ENCODE assay signal across 21 cellular contexts in genomic region chr14:103961928-103962578, GRCh38. TPM values are rescaled to one million over a fixed set of nuclear protein-coding genes. Genes with fewer than 3 reads are reported as not detected.
DNase-seq lines count a peak whose midpoint lies in the region; ATAC-seq, FAIRE-seq and TF ChIP-seq lines count a peak whose summit lies in the region.
"Had no signal": no experiment of that assay in that cellular context is flagged by ENCODE, and none has a peak within 500 bp of the region (broad histone marks: within the 10 kb centered on the region; RNA-seq: fewer than 3 reads in every experiment).

No MANE protein-coding gene starts in this region.

- H3K36me3 Mint-ChIP-seq in MCF 10A (ENCODE audit: insufficient read depth, unreplicated experiment) = no peaks in the 10 kb centered on the region
- H3K36me3 Mint-ChIP-seq: CD4-positive, CD25-positive, alpha-beta regulatory T cell had no signal

- H3K27me3 ChIP-seq in mammary epithelial cell (ENCODE audit: insufficient read depth, low read length) = no peaks in the 10 kb centered on the region
- H3K27me3 ChIP-seq in K562 (ENCODE audit: control insufficient read depth in 2 of 2, insufficient read depth in 2 of 2, low read length in 2 of 2) = no peaks in the 10 kb centered on the region
- no peaks in the 10 kb centered on the region for H3K27me3 ChIP-seq in parathyroid adenoma (ENCODE audit: control insufficient read depth, insufficient read depth, low read length)
- H3K27me3 ChIP-seq: BLaER1 treated with 17β-estradiol and CSF1 and Interleukin-3, amounts not matched to agents 10 nM and 100 nM had no signal

- H3K27me3 Mint-ChIP-seq in MCF 10A (ENCODE audit: insufficient read depth, unreplicated experiment) = no peaks in the 10 kb centered on the region

- H3K4me1 ChIP-seq in mammary epithelial cell (ENCODE audit: insufficient read depth, low read length) (no peaks in the 10 kb centered on the region), K562 (replicated peaks in 1 of 2; ENCODE audit: control insufficient read depth in 2 of 2, insufficient read depth in 2 of 2, low read length in 2 of 2) (no peaks in the 10 kb centered on the region; a peak in 1 of 5 replicates), parathyroid adenoma (no peaks in the 10 kb centered on the region)
- H3K4me1 ChIP-seq: BLaER1 treated with 17β-estradiol and CSF1 and Interleukin-3, amounts not matched to agents 10 nM and 100 nM had no signal

- H3K4me3 ChIP-seq in mammary epithelial cell (replicated peaks in 1 of 3; ENCODE audit: insufficient read depth in 1 of 3, low read depth in 2 of 3, low read length in 3 of 3) (no peak overlapping the region), K562 (no peak overlapping the region), parathyroid adenoma (ENCODE audit: low read depth, low read length) (peak overlapping the region; percentile 11)
- H3K4me3 ChIP-seq: BLaER1 treated with 17β-estradiol and CSF1 and Interleukin-3, amounts not matched to agents 10 nM and 100 nM; GM12878 had no signal

- H3K9me3 ChIP-seq in mammary epithelial cell (replicated peaks; ENCODE audit: insufficient read depth, low read length) = no peaks in the 10 kb centered on the region
- no peaks in the 10 kb centered on the region for H3K9me3 ChIP-seq in K562 (replicated peaks; ENCODE audit: control insufficient read depth, insufficient read depth, low read depth, low read length)
- no peaks in the 10 kb centered on the region for H3K9me3 ChIP-seq in parathyroid adenoma (ENCODE audit: control insufficient read depth, low read length)
- H3K9me3 ChIP-seq: BLaER1 treated with 17β-estradiol and CSF1 and Interleukin-3, amounts not matched to agents 10 nM and 100 nM had no signal

- DNase-seq in MCF 10A (ENCODE audit: unreplicated experiment) (peak; percentile 5), mammary epithelial cell (no peak), K562 (ENCODE audit: extremely low read depth in 1 of 4, low spot score in 3 of 4) (no peak)
- DNase-seq: 8988T; ACHN; CD4-positive, CD25-positive, alpha-beta regulatory T cell; DMS79; HCEC 1CT; HFFc6; KBM-7 had no signal

- in situ Hi-C loops in mammary epithelial cell (cut with MboI; ENCODE audit: low sequenced_read_pairs in 2 of 2) = no loop called here
- in situ Hi-C loops in K562 (cut with MboI) = no loop called here

- intact Hi-C loops in MCF 10A (cut with micrococcal nuclease) = no loop called here
- intact Hi-C loops in mammary epithelial cell (cut with micrococcal nuclease) = no loop called here
- intact Hi-C loops in K562 (cut with micrococcal nuclease) = no loop called here

- no peak for TF ChIP-seq RAD21 in K562 (CRISPR knock-in tag; conservative IDR thresholded peaks at IDR 0.05 in 1 of 2, IDR thresholded peaks at IDR 0.05 in 1 of 2)

- TF ChIP-seq CTCF in MCF 10A (IDR thresholded peaks at IDR 0.05; ENCODE audit: unreplicated experiment) = no peak
- TF ChIP-seq CTCF in mammary epithelial cell (conservative IDR thresholded peaks at IDR 0.05 in 1 of 2, IDR thresholded peaks at IDR 0.05 in 1 of 2; ENCODE audit: extremely low read depth in 1 of 2, insufficient read depth in 1 of 2, low read depth in 1 of 2, low read length in 2 of 2) = no peak
- no peak for TF ChIP-seq CTCF in K562 (IDR thresholded peaks at IDR 0.05 in 2 of 3, conservative IDR thresholded peaks at IDR 0.05 in 1 of 3; ENCODE audit: insufficient read depth in 2 of 3, low read depth in 1 of 3, low read length in 3 of 3)
- TF ChIP-seq CTCF in parathyroid adenoma (IDR thresholded peaks at IDR 0.05) = no peak

- H3K9ac ChIP-seq in mammary epithelial cell (ENCODE audit: insufficient read depth, low read length) (no peak overlapping the region), K562 (ENCODE audit: insufficient read depth in 1 of 2, low read depth in 2 of 2, low read length in 2 of 2) (no peak overlapping the region), parathyroid adenoma (no peak overlapping the region)
- H3K9ac ChIP-seq: BLaER1 treated with 17β-estradiol and CSF1 and Interleukin-3, amounts not matched to agents 10 nM and 100 nM had no signal

- H3K4me2 ChIP-seq in mammary epithelial cell (ENCODE audit: insufficient read depth, low read depth, low read length) = no peak overlapping the region
- no peak overlapping the region for H3K4me2 ChIP-seq in K562 (ENCODE audit: insufficient read depth, low read length)
- peak overlapping the region; percentile 25 for H3K4me2 ChIP-seq in parathyroid adenoma (ENCODE audit: low read length)
- H3K4me2 ChIP-seq: BLaER1 treated with 17β-estradiol and CSF1 and Interleukin-3, amounts not matched to agents 10 nM and 100 nM had no signal

- POLR2A ChIA-PET in MCF 10A (lab: Yijun Ruan, JAX) (interaction anchor here (0.5 to 1.0 kb wide), 2 partner anchors 30 to 52 kb away, joined by 3 read pairs; no protein-coding TSS in a partner anchor), K562 (lab: Yijun Ruan, JAX) (interaction anchor here (1.0 kb wide), 1 partner anchor 11 kb away, joined by 3 read pairs; no protein-coding TSS in a partner anchor)

- no peak for TF ChIP-seq POLR2A in K562 (conservative IDR thresholded peaks at IDR 0.05)

- H3K79me2 ChIP-seq in mammary epithelial cell (ENCODE audit: insufficient read depth, low read length) (no peaks in the 10 kb centered on the region), K562 (ENCODE audit: control insufficient read depth, insufficient read depth, low read length) (no peaks in the 10 kb centered on the region), parathyroid adenoma (no peaks in the 10 kb centered on the region)

- peaks cover 8% of the 10 kb centered on the region for H3K4me1 Mint-ChIP-seq in MCF 10A (ENCODE audit: insufficient read depth, unreplicated experiment)
- H3K4me1 Mint-ChIP-seq: CD4-positive, CD25-positive, alpha-beta regulatory T cell had no signal

- no peak overlapping the region for H3K4me3 Mint-ChIP-seq in MCF 10A (ENCODE audit: unreplicated experiment)
- H3K4me3 Mint-ChIP-seq: CD4-positive, CD25-positive, alpha-beta regulatory T cell; HFFc6 had no signal

- H3K9me3 Mint-ChIP-seq in MCF 10A (ENCODE audit: unreplicated experiment) = no peaks in the 10 kb centered on the region
- H3K9me3 Mint-ChIP-seq: CD4-positive, CD25-positive, alpha-beta regulatory T cell; HFFc6 had no signal

- no peak overlapping the region for H2AFZ ChIP-seq in mammary epithelial cell (ENCODE audit: low read depth, low read length)
- no peak overlapping the region for H2AFZ ChIP-seq in K562 (ENCODE audit: low read depth, low read length)
- H2AFZ ChIP-seq in parathyroid adenoma = no peak overlapping the region

- TF ChIP-seq EP300 in K562 (IDR thresholded peaks at IDR 0.05; ENCODE audit: low read length) = no peak

- no peak for FAIRE-seq in K562 (lab: Jason Lieb, UNC)
- FAIRE-seq: GM12878, GM18507, GM19239 had no signal

- CTCF ChIA-PET in MCF 10A (lab: Yijun Ruan, JAX) = interaction anchor here (0.6 to 0.8 kb wide), 3 partner anchors 16 to 50 kb away, joined by 3 to 6 read pairs (median 4); no protein-coding TSS in a partner anchor
- CTCF ChIA-PET in mammary epithelial cell (lab: Charles Lee; ENCODE audit: low non-redundant PET) = no interaction called here
- CTCF ChIA-PET in K562 (lab: Yijun Ruan, JAX; ENCODE audit: low intra/inter-chr PET ratio) = no interaction called here

- no TSS peak for BruUV-seq in MCF 10A (replicated peaks; lab: Mats Ljungman, UMichigan)
- BruUV-seq in mammary epithelial cell (replicated peaks; lab: Mats Ljungman, UMichigan) = no TSS peak
- no TSS peak for BruUV-seq in K562 (replicated peaks; lab: Mats Ljungman, UMichigan)

- H3K27ac Mint-ChIP-seq in MCF 10A (ENCODE audit: low read depth, unreplicated experiment) = no peak overlapping the region
- H3K27ac Mint-ChIP-seq: CD4-positive, CD25-positive, alpha-beta regulatory T cell; HFFc6 had no signal

- dilution Hi-C loops in mammary epithelial cell (cut with HindIII; ENCODE audit: low sequenced_read_pairs) = no loop called here

- H3K27ac ChIP-seq in mammary epithelial cell (ENCODE audit: insufficient read depth, low read depth, low read length) (no peak overlapping the region), K562 (ENCODE audit: extremely low read depth, low read depth, low read length) (no peak overlapping the region), parathyroid adenoma (no peak overlapping the region)
- H3K27ac ChIP-seq: BLaER1 treated with 17β-estradiol and CSF1 and Interleukin-3, amounts not matched to agents 10 nM and 100 nM had no signal

- H3K36me3 ChIP-seq in mammary epithelial cell (ENCODE audit: insufficient read depth, low read length) = no peaks in the 10 kb centered on the region
- H3K36me3 ChIP-seq in K562 (ENCODE audit: control insufficient read depth, insufficient read depth, low read length) = no peaks in the 10 kb centered on the region
- no peaks in the 10 kb centered on the region for H3K36me3 ChIP-seq in parathyroid adenoma (ENCODE audit: control insufficient read depth, insufficient read depth, low read length)
- H3K36me3 ChIP-seq: BLaER1 treated with 17β-estradiol and CSF1 and Interleukin-3, amounts not matched to agents 10 nM and 100 nM had no signal

- 91% methylated on average over 5 of the region's 5 CpGs for WGBS in mammary epithelial cell (ENCODE audit: low coverage, missing lambda C conversion rate)
- 17% methylated on average over 4 of the region's 5 CpGs for WGBS in K562 (ENCODE audit: insufficient coverage, low coverage, missing lambda C conversion rate)

- no peaks in the 10 kb centered on the region for H3K9me1 ChIP-seq in K562 (ENCODE audit: control insufficient read depth, insufficient read depth, low read length)

- ATAC-seq in K562 (no peak), GM18519 (IDR thresholded peaks at IDR 0.05; ENCODE audit: low FRiP score, unreplicated experiment) (no peak), GM18870 (IDR thresholded peaks at IDR 0.05; ENCODE audit: unreplicated experiment) (no peak)
- ATAC-seq in activated CD4-positive, CD25-positive, alpha-beta regulatory T cell treated with anti-CD3 and anti-CD28 coated beads, Interleukin-2, amount 50 U/mL, for 24 hours = no peak
- ATAC-seq: GM12878 had no signal

- H4K20me1 ChIP-seq in mammary epithelial cell (ENCODE audit: insufficient read depth, low read length) (no peaks in the 10 kb centered on the region), K562 (replicated peaks; ENCODE audit: control insufficient read depth, insufficient read depth, low read length) (no peaks in the 10 kb centered on the region)
- H4K20me1 ChIP-seq: BLaER1 treated with 17β-estradiol and CSF1 and Interleukin-3, amounts not matched to agents 10 nM and 100 nM had no signal

RNA-seq across cellular contexts. Expression of gene RD3L, which starts 19.7 kb away (rescaled TPM):
- total RNA-seq in MCF 10A (2022) = not detected in 2 replicates
- total RNA-seq in mammary epithelial cell = not detected
- not detected for polyA plus RNA-seq in mammary epithelial cell
- polyA minus RNA-seq in mammary epithelial cell = not detected
- not detected in 2 replicates for total RNA-seq in K562 (2011; cell fraction: chromatin; rRNA removed; ENCODE audit: low replicate concordance)
- total RNA-seq in K562 (2011; cell fraction: nucleolus; rRNA removed) = not detected in 2 replicates
- total RNA-seq in K562 (2011; cell fraction: nucleoplasm; rRNA removed) = not detected in 2 replicates
- total RNA-seq in K562 (2014; rRNA removed) = 0.14 TPM in 1 of 2 replicates, not detected in the other
- total RNA-seq in K562 (2014; rRNA removed; fragmentation: Illumina TruSeq; extraction: Trizol) = not detected in 2 replicates
- total RNA-seq in K562 (2015; rRNA removed; fragmentation: Illumina TruSeq; extraction: Trizol) = not detected in 2 replicates
- total RNA-seq in K562 (2021) = not detected in 2 replicates
- not detected in 2 replicates for polyA plus RNA-seq in K562 (2011; rRNA removed)
- polyA plus RNA-seq in K562 (2011; cell fraction: cytosol; rRNA removed) = not detected in 2 replicates
- not detected in 2 replicates for polyA plus RNA-seq in K562 (2011; cell fraction: nucleus; rRNA removed)
- polyA plus RNA-seq in K562 (2012) = not detected in 2 replicates
- not detected in 2 replicates for polyA plus RNA-seq in K562 (2014; fragmentation: Illumina TruSeq; extraction: Trizol)
- not detected for polyA plus RNA-seq in K562 (2014; fragmentation: Nextera tagmentation; extraction: Ambion mirVana)
- polyA plus RNA-seq in K562 (2014; rRNA removed) = not detected in 2 replicates
- not detected in 2 replicates for polyA minus RNA-seq in K562 (2011; rRNA and poly(A)+ RNA removed)
- not detected in 2 replicates for polyA minus RNA-seq in K562 (2011; cell fraction: cytosol; rRNA and poly(A)+ RNA removed)
- not detected in 2 replicates for polyA minus RNA-seq in K562 (2011; cell fraction: nucleus; rRNA and poly(A)+ RNA removed)
- total RNA-seq: CD4-positive, CD25-positive, alpha-beta regulatory T cell; G401; GM12878; H4; HFFc6; HT1080 had no signal
- polyA plus RNA-seq: CD4-positive, CD25-positive, alpha-beta regulatory T cell; GM12878 had no signal

RNA-seq across cellular contexts. Expression of gene TDRD9, which starts 33.8 kb away (rescaled TPM):
- total RNA-seq in MCF 10A (2022) (0.40 and 0.91 TPM in 2 replicates), mammary epithelial cell (1 to 10 TPM; 3.5 to 7.3 TPM), K562 (2014; rRNA removed) (not detected in 2 replicates), K562 (2014; rRNA removed; fragmentation: Illumina TruSeq; extraction: Trizol) (not detected in 2 replicates), K562 (2015; rRNA removed; fragmentation: Illumina TruSeq; extraction: Trizol) (not detected in 2 replicates), K562 (2021) (not detected in 2 replicates)
- polyA plus RNA-seq in mammary epithelial cell (0.06 TPM), K562 (2011; rRNA removed) (not detected in 2 replicates), K562 (2014; fragmentation: Illumina TruSeq; extraction: Trizol) (0.04 TPM in 1 of 2 replicates, not detected in the other), K562 (2014; fragmentation: Nextera tagmentation; extraction: Ambion mirVana) (under 1 TPM; 0.04 to 0.14 TPM), K562 (2014; rRNA removed) (0.04 and 0.09 TPM in 2 replicates)
- polyA minus RNA-seq in mammary epithelial cell = not detected
- not detected in 2 replicates for total RNA-seq in K562 (2011; cell fraction: chromatin; rRNA removed; ENCODE audit: low replicate concordance)
- not detected in 2 replicates for total RNA-seq in K562 (2011; cell fraction: nucleolus; rRNA removed)
- not detected in 2 replicates for total RNA-seq in K562 (2011; cell fraction: nucleoplasm; rRNA removed)
- 0.04 TPM in 1 of 2 replicates, not detected in the other for polyA plus RNA-seq in K562 (2011; cell fraction: cytosol; rRNA removed)
- not detected in 2 replicates for polyA plus RNA-seq in K562 (2011; cell fraction: nucleus; rRNA removed)
- polyA plus RNA-seq in K562 (2012) = 0.03 and 0.11 TPM in 2 replicates
- not detected in 2 replicates for polyA minus RNA-seq in K562 (2011; rRNA and poly(A)+ RNA removed)
- polyA minus RNA-seq in K562 (2011; cell fraction: cytosol; rRNA and poly(A)+ RNA removed) = not detected in 2 replicates
- not detected in 2 replicates for polyA minus RNA-seq in K562 (2011; cell fraction: nucleus; rRNA and poly(A)+ RNA removed)
- total RNA-seq: G401, GM12878, H4, HFFc6, HT1080 had no signal
